In genomic region chr11:86442420-86442819, GRCh38 we compare ENCODE assay signal across 20 cellular contexts.
DNase-seq lines count a peak whose midpoint lies in the region; ATAC-seq and TF ChIP-seq lines count a peak whose summit lies in the region.
"Had no signal": no experiment of that assay in that cellular context is flagged by ENCODE, and none has a peak within 500 bp of the region (broad histone marks: within the 10 kb centered on the region; RNA-seq: fewer than 3 reads in every experiment).

No MANE protein-coding gene starts in this region.

- no peak for TF ChIP-seq CTCF in mucosa of descending colon (IDR thresholded peaks at IDR 0.05)
- TF ChIP-seq CTCF in Calu3 (IDR thresholded peaks at IDR 0.05; ENCODE audit: unreplicated experiment): no peak
- no peak for TF ChIP-seq CTCF in lower leg skin (IDR thresholded peaks at IDR 0.05)

- H3K4me3 ChIP-seq in mucosa of descending colon: no peak overlapping the region
- no peak overlapping the region for H3K4me3 ChIP-seq in lower leg skin (ENCODE audit: low read depth, poor library complexity, severe bottlenecking)
- H3K4me3 ChIP-seq: MG63 had no signal

- ATAC-seq in stimulated activated memory B cell treated with anti-CD40 and anti-IgM and Interleukin-4, amounts not matched to agents 10 μg/mL and 1 μg/mL and 100 μg/mL, for 72 hours: peak; percentile 63
- ATAC-seq in mucosa of descending colon: no peak
- ATAC-seq: activated CD4-positive, CD25-positive, alpha-beta regulatory T cell treated with anti-CD3 and anti-CD28 coated beads, Interleukin-2, amount 50 U/mL, for 24 hours; naive thymus-derived CD8-positive, alpha-beta T cell had no signal

- H3K9me3 Mint-ChIP-seq in activated CD4-positive, alpha-beta T cell treated with anti-CD3 and anti-CD28 coated beads, Interleukin-2, amount 10 ng/mL, durations not matched to agents 24 days and 14 days: peaks cover 21% of the 10 kb centered on the region
- H3K9me3 Mint-ChIP-seq in stimulated activated memory B cell treated with anti-CD40 and anti-IgM and Interleukin-4, amounts not matched to agents 10 μg/mL and 1 μg/mL and 100 μg/mL, for 72 hours: no peaks in the 10 kb centered on the region
- H3K9me3 Mint-ChIP-seq in Calu3 (ENCODE audit: low read depth, unreplicated experiment): no peaks in the 10 kb centered on the region
- H3K9me3 Mint-ChIP-seq: naive thymus-derived CD8-positive, alpha-beta T cell had no signal

- peak overlapping the region; percentile 3 for H3K4me3 Mint-ChIP-seq in activated CD4-positive, alpha-beta T cell treated with anti-CD3 and anti-CD28 coated beads, Interleukin-2, amount 10 ng/mL, durations not matched to agents 24 days and 14 days
- no peak overlapping the region for H3K4me3 Mint-ChIP-seq in stimulated activated memory B cell treated with anti-CD40 and anti-IgM and Interleukin-4, amounts not matched to agents 10 μg/mL and 1 μg/mL and 100 μg/mL, for 72 hours
- H3K4me3 Mint-ChIP-seq in Calu3 (ENCODE audit: low read depth, unreplicated experiment): no peak overlapping the region
- H3K4me3 Mint-ChIP-seq: naive thymus-derived CD8-positive, alpha-beta T cell had no signal

- TF ChIP-seq POLR2A in lower leg skin (IDR thresholded peaks at IDR 0.05): no peak

- peaks cover 27% of the 10 kb centered on the region for H3K36me3 Mint-ChIP-seq in activated CD4-positive, alpha-beta T cell treated with anti-CD3 and anti-CD28 coated beads, Interleukin-2, amount 10 ng/mL, durations not matched to agents 24 days and 14 days (ENCODE audit: low read depth)
- H3K36me3 Mint-ChIP-seq in stimulated activated memory B cell treated with anti-CD40 and anti-IgM and Interleukin-4, amounts not matched to agents 10 μg/mL and 1 μg/mL and 100 μg/mL, for 72 hours: no peaks in the 10 kb centered on the region
- H3K36me3 Mint-ChIP-seq in Calu3 (ENCODE audit: insufficient read depth, unreplicated experiment): peaks cover 6% of the 10 kb centered on the region
- H3K36me3 Mint-ChIP-seq: naive thymus-derived CD8-positive, alpha-beta T cell had no signal

- H3K27ac Mint-ChIP-seq in activated CD4-positive, alpha-beta T cell treated with anti-CD3 and anti-CD28 coated beads, Interleukin-2, amount 10 ng/mL, durations not matched to agents 24 days and 14 days: no peak overlapping the region
- H3K27ac Mint-ChIP-seq in stimulated activated memory B cell treated with anti-CD40 and anti-IgM and Interleukin-4, amounts not matched to agents 10 μg/mL and 1 μg/mL and 100 μg/mL, for 72 hours: peak overlapping the region; percentile 48
- no peak overlapping the region for H3K27ac Mint-ChIP-seq in Calu3 (ENCODE audit: unreplicated experiment)
- H3K27ac Mint-ChIP-seq: naive thymus-derived CD8-positive, alpha-beta T cell had no signal

- H3K36me3 ChIP-seq in mucosa of descending colon (ENCODE audit: low read depth): no peaks in the 10 kb centered on the region
- H3K36me3 ChIP-seq: MG63 had no signal

- no peaks in the 10 kb centered on the region for H3K27me3 Mint-ChIP-seq in activated CD4-positive, alpha-beta T cell treated with anti-CD3 and anti-CD28 coated beads, Interleukin-2, amount 10 ng/mL, durations not matched to agents 24 days and 14 days
- H3K27me3 Mint-ChIP-seq in stimulated activated memory B cell treated with anti-CD40 and anti-IgM and Interleukin-4, amounts not matched to agents 10 μg/mL and 1 μg/mL and 100 μg/mL, for 72 hours: no peaks in the 10 kb centered on the region
- no peaks in the 10 kb centered on the region for H3K27me3 Mint-ChIP-seq in Calu3 (ENCODE audit: unreplicated experiment)
- H3K27me3 Mint-ChIP-seq: naive thymus-derived CD8-positive, alpha-beta T cell had no signal

- no peaks in the 10 kb centered on the region for H3K4me1 ChIP-seq in mucosa of descending colon (ENCODE audit: low read depth)

- H3K9me3 ChIP-seq in mucosa of descending colon: no peaks in the 10 kb centered on the region
- H3K9me3 ChIP-seq: MG63 had no signal

- intact Hi-C loops in activated CD4-positive, alpha-beta T cell treated with anti-CD3 and anti-CD28 coated beads, Interleukin-2, amount 10 ng/mL, durations not matched to agents 24 days and 14 days (cut with micrococcal nuclease): loop anchor here (2.0 to 10.0 kb wide), 4 partner anchors 24 to 688 kb away; partner anchors contain the start of gene CCDC83
- intact Hi-C loops in mucosa of descending colon (cut with DNase I, micrococcal nuclease): no loop called here
- intact Hi-C loops in Calu3 (cut with micrococcal nuclease; ENCODE audit: unreplicated experiment): no loop called here
- intact Hi-C loops in lower leg skin (cut with DNase I; ENCODE audit: low total_unique reads): no loop called here

- WGBS in lower leg skin, 2 donors: 85 to 87% methylated on average over 2 of the region's 2 CpGs

- no TSS peak for BruUV-seq in Calu3 (replicated peaks; lab: Mats Ljungman, UMichigan)

- DNase-seq in activated CD4-positive, alpha-beta T cell treated with anti-CD3 and anti-CD28 coated beads, Interleukin-2, amount 10 ng/mL, durations not matched to agents 24 days and 14 days: no peak
- DNase-seq in activated CD4-positive, alpha-beta T cell treated with anti-CD3 and anti-CD28 coated beads, Interleukin-2, amount 50 U/mL, for 4 hours: no peak
- DNase-seq in M059J (ENCODE audit: low read depth) (peak; percentile 65), dermis blood vessel endothelial cell (peak; percentile 30), mucosa of descending colon (no peak), Calu3 (no peak), lower leg skin (ENCODE audit: low spot score in 2 of 2) (no peak)
- DNase-seq: ACHN; activated T-cell treated with anti-CD3 and anti-CD28 coated beads, Interleukin-2, amount 50 U/mL, for 48 hours; glutamatergic neuron; H7; MG63; naive thymus-derived CD8-positive, alpha-beta T cell; NCI-H187; posterior cingulate gyrus; Right ventricle myocardium superior; small intestine; stimulated activated naive CD4-positive, alpha-beta T cell treated with Interleukin-2 at 50 U/mL for 16 hours had no signal

- H3K4me1 Mint-ChIP-seq in activated CD4-positive, alpha-beta T cell treated with anti-CD3 and anti-CD28 coated beads, Interleukin-2, amount 10 ng/mL, durations not matched to agents 24 days and 14 days: peaks cover 61% of the 10 kb centered on the region
- H3K4me1 Mint-ChIP-seq in stimulated activated memory B cell treated with anti-CD40 and anti-IgM and Interleukin-4, amounts not matched to agents 10 μg/mL and 1 μg/mL and 100 μg/mL, for 72 hours: peaks cover 32% of the 10 kb centered on the region
- H3K4me1 Mint-ChIP-seq in Calu3 (ENCODE audit: low read depth, unreplicated experiment): peaks cover 22% of the 10 kb centered on the region
- H3K4me1 Mint-ChIP-seq: naive thymus-derived CD8-positive, alpha-beta T cell had no signal

- CTCF ChIA-PET in Calu3 (lab: Charles Lee): no interaction called here

Comparison
In these comparisons a context has a peak if more than half of its experiments do, and no peak if none do; other contexts are left out.
1. DNase-seq: peak in M059J (single experiment) and dermis blood vessel endothelial cell (single experiment); none in activated CD4-positive, alpha-beta T cell treated with anti-CD3 and anti-CD28 coated beads, Interleukin-2, amount 10 ng/mL, durations not matched to agents 24 days and 14 days (single experiment), activated CD4-positive, alpha-beta T cell treated with anti-CD3 and anti-CD28 coated beads, Interleukin-2, amount 50 U/mL, for 4 hours (0 of 2), mucosa of descending colon (0 of 3), Calu3 (single experiment) and lower leg skin (0 of 2).